9 cellular contexts compared by ENCODE assay signal in genomic region chr17:17497065-17497844, GRCh38. TPM values are rescaled to one million over a fixed set of nuclear protein-coding genes. Genes with fewer than 3 reads are reported as not detected.
DNase-seq lines count a peak whose midpoint lies in the region; ATAC-seq and TF ChIP-seq lines count a peak whose summit lies in the region.
"Had no signal": no experiment of that assay in that cellular context is flagged by ENCODE, and none has a peak within 500 bp of the region (broad histone marks: within the 10 kb centered on the region; RNA-seq: fewer than 3 reads in every experiment).

No MANE protein-coding gene starts in this region.

- POLR2A ChIA-PET in SK-N-SH (lab: Yijun Ruan, JAX) = interaction anchor here (0.6 to 2.7 kb wide), 11 partner anchors 18 to 145 kb away, joined by 3 to 14 read pairs (median 5); no protein-coding TSS in a partner anchor

- no peak for ATAC-seq in body of pancreas

- CTCF ChIA-PET in SK-N-SH (lab: Yijun Ruan, JAX) = interaction anchor here (0.6 to 6.7 kb wide), 56 partner anchors 9 to 196 kb away, joined by 3 to 185 read pairs (median 6); partner anchors contain the start of gene PEMT

- peak overlapping the region; percentile 100 for H3K4me2 ChIP-seq in SK-N-SH

- H3K27ac ChIP-seq in SK-N-SH (ENCODE audit: low read depth in 2 of 2, low read length in 1 of 2) = no peak overlapping the region
- H3K27ac ChIP-seq in iPS-20b (ENCODE audit: low read length) = no peak overlapping the region
- H3K27ac ChIP-seq in subcutaneous abdominal adipose tissue (ENCODE audit: low read depth, low read length) = peak overlapping the region; percentile 96
- H3K27ac ChIP-seq in adrenal gland = peak overlapping the region in 2 of 5 donors; percentile 78 to 91
- H3K27ac ChIP-seq in body of pancreas = peak overlapping the region in 1 of 4 donors; percentile 82

- intact Hi-C loops in adrenal gland (cut with DNase I) = loop anchor here (2.0 to 5.0 kb wide), 2 partner anchors 144 to 145 kb away; no protein-coding TSS in a partner anchor
- intact Hi-C loops in body of pancreas (cut with DNase I) = no loop called here

- H4K20me1 ChIP-seq in SK-N-SH (ENCODE audit: insufficient read depth) = no peaks in the 10 kb centered on the region

- H2AFZ ChIP-seq in SK-N-SH (ENCODE audit: low read depth) = no peak overlapping the region

- H3K9me2 ChIP-seq in SK-N-SH = no peaks in the 10 kb centered on the region

- no peaks in the 10 kb centered on the region for H3K27me3 ChIP-seq in SK-N-SH (ENCODE audit: insufficient read depth)
- H3K27me3 ChIP-seq in iPS-20b (ENCODE audit: insufficient read depth, low read length) = peaks cover 29% of the 10 kb centered on the region
- no peaks in the 10 kb centered on the region for H3K27me3 ChIP-seq in subcutaneous abdominal adipose tissue (ENCODE audit: control insufficient read depth in 5 of 5, insufficient read depth in 4 of 5, low read length in 5 of 5)
- no peaks in the 10 kb centered on the region for H3K27me3 ChIP-seq in adrenal gland
- H3K27me3 ChIP-seq in body of pancreas = no peaks in the 10 kb centered on the region

- TF ChIP-seq CTCF in SK-N-SH (IDR thresholded peaks at IDR 0.05) = no peak
- TF ChIP-seq CTCF in adrenal gland (IDR thresholded peaks at IDR 0.05) = peak in 1 of 6 experiments; percentile 11
- no peak for TF ChIP-seq CTCF in body of pancreas (IDR thresholded peaks at IDR 0.05)

- TF ChIP-seq POLR2A in adrenal gland (IDR thresholded peaks at IDR 0.05) = no peak
- no peak for TF ChIP-seq POLR2A in body of pancreas (IDR thresholded peaks at IDR 0.05)

- no peak for TF ChIP-seq RAD21 in SK-N-SH (IDR thresholded peaks at IDR 0.05; ENCODE audit: low read length)

- peak overlapping the region; percentile 63 to 76; a peak in 3 of 4 replicates for H3K4me3 ChIP-seq in SK-N-SH (ENCODE audit: low read depth in 2 of 2, low read length in 1 of 2)
- H3K4me3 ChIP-seq in iPS-20b (ENCODE audit: low read length) = peak overlapping the region; percentile 77; the same call in 1 of the 2 replicates
- H3K4me3 ChIP-seq in subcutaneous abdominal adipose tissue (ENCODE audit: low read depth in 1 of 5, low read length in 5 of 5) = peak overlapping the region in 4 of 5 donors; percentile 22 to 97 (median 85)
- peak overlapping the region in 1 of 4 donors; percentile 58 for H3K4me3 ChIP-seq in adrenal gland
- H3K4me3 ChIP-seq in body of pancreas = no peak overlapping the region

- H3K36me3 ChIP-seq in SK-N-SH (replicated peaks in 1 of 2; ENCODE audit: control insufficient read depth in 1 of 2, insufficient read depth in 2 of 2, low read length in 1 of 2) (peaks cover 0 to 6% of the 10 kb centered on the region in 2 experiments), iPS-20b (ENCODE audit: insufficient read depth, low read depth, low read length) (peaks cover 4% of the 10 kb centered on the region), subcutaneous abdominal adipose tissue (ENCODE audit: control insufficient read depth in 5 of 5, insufficient read depth in 5 of 5, low read length in 5 of 5) (peaks cover 0 to 8% (median 5%) of the 10 kb centered on the region in 5 donors), adrenal gland (replicated peaks in 1 of 2) (peaks cover 0 to 3% of the 10 kb centered on the region in 2 donors), body of pancreas (replicated peaks in 1 of 2; ENCODE audit: insufficient read depth in 1 of 2, low read depth in 2 of 2) (no peaks in the 10 kb centered on the region)

- H3K9me3 ChIP-seq in SK-N-SH = no peaks in the 10 kb centered on the region
- H3K9me3 ChIP-seq in iPS-20b (ENCODE audit: insufficient read depth, low read depth, low read length) = no peaks in the 10 kb centered on the region
- H3K9me3 ChIP-seq in subcutaneous abdominal adipose tissue (ENCODE audit: control insufficient read depth in 5 of 5, low read length in 5 of 5) = no peaks in the 10 kb centered on the region
- H3K9me3 ChIP-seq in adrenal gland (replicated peaks in 1 of 3) = no peaks in the 10 kb centered on the region
- no peaks in the 10 kb centered on the region for H3K9me3 ChIP-seq in body of pancreas

- H3K4me1 ChIP-seq in SK-N-SH (ENCODE audit: control insufficient read depth in 1 of 2, insufficient read depth in 2 of 2, low read depth in 1 of 2, low read length in 1 of 2) (peaks cover 0 to 7% of the 10 kb centered on the region in 2 experiments; a peak in 1 of 4 replicates), iPS-20b (ENCODE audit: insufficient read depth, low read length) (peaks cover 13% of the 10 kb centered on the region), subcutaneous abdominal adipose tissue (ENCODE audit: control insufficient read depth in 5 of 5, insufficient read depth in 5 of 5, low read length in 5 of 5) (peaks cover 5 to 50% (median 31%) of the 10 kb centered on the region in 5 donors), adrenal gland (replicated peaks in 1 of 2) (peaks cover 9 to 31% of the 10 kb centered on the region in 2 donors), body of pancreas (peaks cover 27% of the 10 kb centered on the region)

- no peaks in the 10 kb centered on the region for H3K79me2 ChIP-seq in SK-N-SH (ENCODE audit: insufficient read depth)

- no peak for TF ChIP-seq EP300 in SK-N-SH (IDR thresholded peaks at IDR 0.05; ENCODE audit: borderline replicate concordance in 1 of 2, low read depth in 1 of 2, low read length in 1 of 2)

- WGBS in SK-N-SH (ENCODE audit: low lambda C conversion rate) = 65% methylated on average over 8 of the region's 19 CpGs
- 32 to 53% (median 41%) methylated on average over 10 to 19 of the region's 19 CpGs for WGBS in adrenal gland, 4 donors
- 31 to 47% methylated on average over 14 to 19 of the region's 19 CpGs for WGBS in body of pancreas, 2 donors

- peak; percentile 32 for DNase-seq in DMS53 (lab: John Stamatoyannopoulos, UW)
- no peak for DNase-seq in DMS53 treated with DMSO at 0.1 percent for 48 hours (lab: John Stamatoyannopoulos, UW; ENCODE audit: unreplicated experiment)
- DNase-seq in SK-N-SH = no peak
- DNase-seq in effector CD4-positive, alpha-beta T cell = no peak
- DNase-seq in adrenal gland = no peak
- DNase-seq in body of pancreas = no peak

- no peaks in the 10 kb centered on the region for H3F3A ChIP-seq in SK-N-SH (replicated peaks; ENCODE audit: insufficient read depth)

- H3K9ac ChIP-seq in SK-N-SH (no peak overlapping the region), iPS-20b (ENCODE audit: low read depth, low read length) (no peak overlapping the region), subcutaneous abdominal adipose tissue (ENCODE audit: low read length in 5 of 5) (peak overlapping the region in 2 of 5 donors; percentile 30 to 59)

TF ChIP-seq in SK-N-SH, 30 proteins besides CTCF, POLR2A, EP300 and RAD21:
- TF ChIP-seq TEAD4 (IDR thresholded peaks at IDR 0.05; ENCODE audit: borderline replicate concordance, insufficient read depth) (no peak), MXI1 (IDR thresholded peaks at IDR 0.05; ENCODE audit: low read depth, low read length) (0 out of 2 replicates have a peak, but pooled peaks have one; percentile 1)

RNA-seq across cellular contexts. Expression of gene RASD1, which starts 1.1 kb away (rescaled TPM):
- polyA plus RNA-seq in SK-N-SH (2012; rRNA removed) = 0.26 and 0.43 TPM in 2 replicates
- polyA plus RNA-seq in SK-N-SH (2012; cell fraction: cytosol; rRNA removed) = 0.05 and 0.28 TPM in 2 replicates
- 0.87 and 0.94 TPM in 2 replicates for polyA plus RNA-seq in SK-N-SH (2012; cell fraction: nucleus; rRNA removed)
- 100 to 1,000 TPM in 1 of 8 donors, 10 to 100 TPM in 5, 1 to 10 TPM in 2; 4.5 to 134 (median 19.8) TPM for total RNA-seq in adrenal gland
- 10 to 100 TPM in 2 of 3 donors, 1 to 10 TPM in 1; 7.5 to 56.7 (median 14.4) TPM for polyA plus RNA-seq in adrenal gland
- 10 to 100 TPM; 17.6 to 58.0 TPM for total RNA-seq in body of pancreas
- total RNA-seq: A172 had no signal

RNA-seq across cellular contexts. Expression of gene MED9, which starts 20.5 kb away (rescaled TPM):
- polyA plus RNA-seq in SK-N-SH (2012; rRNA removed) = 9.7 and 10.1 TPM in 2 replicates
- 7.4 and 9.3 TPM in 2 replicates for polyA plus RNA-seq in SK-N-SH (2012; cell fraction: cytosol; rRNA removed)
- polyA plus RNA-seq in SK-N-SH (2012; cell fraction: nucleus; rRNA removed) = 7.9 and 10.5 TPM in 2 replicates
- 10 to 100 TPM in 7 of 8 donors, 1 to 10 TPM in 1; 8.2 to 41.2 (median 19.9) TPM for total RNA-seq in adrenal gland
- 10 to 100 TPM; 12.3 to 14.9 (median 14.7) TPM for polyA plus RNA-seq in adrenal gland
- total RNA-seq in body of pancreas = 1 to 10 TPM; 4.9 to 7.8 TPM

Comparison
In these comparisons a context has a peak if more than half of its experiments do, and no peak if none do; other contexts are left out.
1. H3K4me3 ChIP-seq: peak in SK-N-SH (2 of 2), iPS-20b (single experiment) and subcutaneous abdominal adipose tissue (4 of 5); none in body of pancreas (0 of 2).